ENCODE assay signal across 22 cellular contexts in genomic region chr9:134179918-134180785, GRCh38. TPM values are rescaled to one million over a fixed set of nuclear protein-coding genes. Genes with fewer than 3 reads are reported as not detected.
DNase-seq lines count a peak whose midpoint lies in the region; ATAC-seq, FAIRE-seq and TF ChIP-seq lines count a peak whose summit lies in the region.
"Had no signal": no experiment of that assay in that cellular context is flagged by ENCODE, and none has a peak within 500 bp of the region (broad histone marks: within the 10 kb centered on the region; RNA-seq: fewer than 3 reads in every experiment).

No MANE protein-coding gene starts in this region.

- WGBS in liver = 91% methylated on average over 29 of the region's 29 CpGs
- WGBS in HepG2 (ENCODE audit: low lambda C conversion rate) = 64% methylated on average over 29 of the region's 29 CpGs
- WGBS in adrenal gland, 4 donors = 87 to 94% (median 89%) methylated on average over 29 of the region's 29 CpGs
- WGBS in aorta, 2 donors = 90 to 96% methylated on average over 28 to 29 of the region's 29 CpGs

- H2AFZ ChIP-seq in HepG2 (ENCODE audit: low read length) (no peak overlapping the region), MM.1S (ENCODE audit: low read length) (no peak overlapping the region)

- no peak for TF ChIP-seq CTCF in liver (IDR thresholded peaks at IDR 0.05; ENCODE audit: low read depth, low read length, missing input control)
- no peak for TF ChIP-seq CTCF in HepG2 (CRISPR knock-in tag; IDR thresholded peaks at IDR 0.05)
- no peak for TF ChIP-seq CTCF in adrenal gland (IDR thresholded peaks at IDR 0.05)
- no peak for TF ChIP-seq CTCF in neural crest cell (conservative IDR thresholded peaks at IDR 0.05)
- no peak for TF ChIP-seq CTCF in MM.1S (IDR thresholded peaks at IDR 0.05; ENCODE audit: low read length)

- DNase-seq in HepG2 (ENCODE audit: low spot score) = no peak
- DNase-seq in adrenal gland = peak in 4 of 7 donors; percentile 12 to 46 (median 16)
- no peak for DNase-seq in neural crest cell (ENCODE audit: low read depth, low spot score)
- peak; percentile 32 to 67 for DNase-seq in aorta
- no peak for DNase-seq in NCI-H526 (lab: John Stamatoyannopoulos, UW)
- DNase-seq in MM.1S = no peak
- DNase-seq: activated CD4-positive, alpha-beta T cell treated with anti-CD3 and anti-CD28 coated beads, Interleukin-2, amount 50 U/mL, for 4 hours; activated naive CD4-positive, alpha-beta T cell treated with anti-CD3 and anti-CD28 coated beads, Interleukin-2, amount 10 ng/mL, durations not matched to agents 7 days and 5 days; Calu3; colonic mucosa; GOT3; hippocampal formation; kidney glomerular epithelial cell; midbrain; NCI-H1105 treated with DMSO at 0.1 percent for 48 hours; NCI-H524 had no signal

- H3K9me3 Mint-ChIP-seq in neural crest cell = peaks cover 7% of the 10 kb centered on the region

- TF ChIP-seq POLR2A in HepG2 (IDR thresholded peaks at IDR 0.05; ENCODE audit: insufficient read depth in 1 of 2, low read depth in 2 of 2, low read length in 2 of 2) (no peak), adrenal gland (IDR thresholded peaks at IDR 0.05) (no peak)

- H3K36me3 ChIP-seq in liver (ENCODE audit: control insufficient read depth in 4 of 4, insufficient read depth in 3 of 4, low read depth in 1 of 4, low read length in 3 of 4) (no peaks in the 10 kb centered on the region), HepG2 (replicated peaks in 1 of 2; ENCODE audit: control insufficient read depth in 1 of 2, insufficient read depth in 2 of 2, low read length in 2 of 2) (no peaks in the 10 kb centered on the region), adrenal gland (replicated peaks in 1 of 2) (no peaks in the 10 kb centered on the region), aorta (ENCODE audit: control insufficient read depth in 1 of 2, insufficient read depth in 2 of 2, low read length in 1 of 2) (no peaks in the 10 kb centered on the region), MM.1S (replicated peaks; ENCODE audit: insufficient read depth, low read length) (no peaks in the 10 kb centered on the region)
- H3K36me3 ChIP-seq: colonic mucosa, thyroid gland had no signal

- POLR2A ChIA-PET in HepG2 (lab: Yijun Ruan, JAX) = no interaction called here

- H3K9ac ChIP-seq in liver (ENCODE audit: low read depth in 1 of 2, low read length in 2 of 2) (no peak overlapping the region), HepG2 (ENCODE audit: insufficient read depth, low read depth, low read length) (no peak overlapping the region), MM.1S (ENCODE audit: low read length) (no peak overlapping the region)

- TF ChIP-seq EP300 in HepG2 (IDR thresholded peaks at IDR 0.05; ENCODE audit: low read depth in 2 of 2, low read length in 2 of 2) = no peak
- no peak for TF ChIP-seq EP300 in HepG2 (CRISPR knock-in tag; IDR thresholded peaks at IDR 0.05; ENCODE audit: borderline replicate concordance)

- H4K20me1 ChIP-seq in HepG2 (ENCODE audit: insufficient read depth, low read length) (no peaks in the 10 kb centered on the region), MM.1S (ENCODE audit: insufficient read depth, low read length) (no peaks in the 10 kb centered on the region)

- H3K9me2 ChIP-seq in MM.1S (replicated peaks; ENCODE audit: insufficient read depth, low read length) = no peaks in the 10 kb centered on the region

- intact Hi-C loops in HepG2 (cut with micrococcal nuclease; ENCODE audit: unreplicated experiment) = loop anchor here (10.0 kb wide), 2 partner anchors 85 to 145 kb away; partner anchors contain the start of gene RXRA
- intact Hi-C loops in adrenal gland (cut with DNase I) = loop anchor here in 1 of 2 donors (5.0 kb wide), 1 partner anchor 142 kb away; no protein-coding TSS in a partner anchor
- intact Hi-C loops in aorta (cut with DNase I) = no loop called here

- H3F3A ChIP-seq in MM.1S (ENCODE audit: insufficient read depth, low read length) = peaks cover 3% of the 10 kb centered on the region; the same call in 1 of the 2 replicates

- TF ChIP-seq RAD21 in liver (IDR thresholded peaks at IDR 0.05) = no peak
- TF ChIP-seq RAD21 in HepG2 (CRISPR knock-in tag; IDR thresholded peaks at IDR 0.05) = no peak

- no peaks in the 10 kb centered on the region for H3K79me2 ChIP-seq in HepG2 (ENCODE audit: insufficient read depth, low read length)
- no peaks in the 10 kb centered on the region for H3K79me2 ChIP-seq in MM.1S (ENCODE audit: low read length)

- ATAC-seq in HepG2 (no peak), aorta (ENCODE audit: low FRiP score) (no peak)

- H3K4me3 Mint-ChIP-seq in neural crest cell = no peak overlapping the region
- H3K4me3 Mint-ChIP-seq: activated naive CD4-positive, alpha-beta T cell treated with anti-CD3 and anti-CD28 coated beads, Interleukin-2, amount 10 ng/mL, durations not matched to agents 7 days and 5 days had no signal

- BruUV-seq in HepG2 (replicated peaks; lab: Mats Ljungman, UMichigan) = no TSS peak

- CTCF ChIA-PET in HepG2 (lab: Yijun Ruan, JAX; ENCODE audit: low intra/inter-chr PET ratio, low total read pairs) = no interaction called here

- in situ Hi-C loops in HepG2 (cut with HindIII; ENCODE audit: extremely low pct_ligation_motif_present, low pct_unique_long_range_greater_than_20kb) = loop anchor here (5.0 kb wide), 1 partner anchor 37 kb away; no protein-coding TSS in a partner anchor

- no peak overlapping the region for H3K4me3 ChIP-seq in liver (ENCODE audit: low read depth in 1 of 3, low read length in 3 of 3)
- no peak overlapping the region for H3K4me3 ChIP-seq in HepG2 (replicated peaks in 1 of 3; ENCODE audit: insufficient read depth in 1 of 3, low read depth in 2 of 3, low read length in 3 of 3)
- H3K4me3 ChIP-seq in adrenal gland = no peak overlapping the region
- no peak overlapping the region for H3K4me3 ChIP-seq in aorta (ENCODE audit: low read length in 2 of 2)
- no peak overlapping the region for H3K4me3 ChIP-seq in MM.1S (ENCODE audit: low read length)
- H3K4me3 ChIP-seq: colonic mucosa, thyroid gland had no signal

- H3K27ac ChIP-seq in liver (ENCODE audit: low read depth in 1 of 2, low read length in 2 of 2) (peak overlapping the region; percentile 89 to 93), HepG2 (ENCODE audit: extremely low read length, insufficient read depth, low read length) (no peak overlapping the region), adrenal gland (peak overlapping the region in 1 of 5 donors; percentile 86), aorta (ENCODE audit: low read depth in 1 of 2, low read length in 2 of 2) (no peak overlapping the region), MM.1S (ENCODE audit: low read length) (no peak overlapping the region)
- H3K27ac ChIP-seq: colonic mucosa, thyroid gland had no signal

- peaks cover 28 to 68% (median 56%) of the 10 kb centered on the region in 4 donors for H3K4me1 ChIP-seq in liver (ENCODE audit: control insufficient read depth in 4 of 4, insufficient read depth in 4 of 4, low read length in 3 of 4)
- peaks cover 37% of the 10 kb centered on the region for H3K4me1 ChIP-seq in HepG2 (ENCODE audit: insufficient read depth, low read length)
- H3K4me1 ChIP-seq in adrenal gland (replicated peaks in 1 of 2) = peaks cover under 1 to 17% of the 10 kb centered on the region in 2 donors
- no peaks in the 10 kb centered on the region for H3K4me1 ChIP-seq in aorta (ENCODE audit: control insufficient read depth in 1 of 2, insufficient read depth in 2 of 2, low read length in 2 of 2)
- H3K4me1 ChIP-seq in MM.1S (ENCODE audit: low read length) = peaks cover 13% of the 10 kb centered on the region; the same call in 1 of the 2 replicates
- H3K4me1 ChIP-seq: colonic mucosa had no signal

- FAIRE-seq in HepG2 (lab: Jason Lieb, UNC) = no peak
- FAIRE-seq: GM19239 had no signal

- peaks cover 4% of the 10 kb centered on the region for H3K36me3 Mint-ChIP-seq in neural crest cell (ENCODE audit: low read depth)

- peak overlapping the region; percentile 71 for H3K27ac Mint-ChIP-seq in neural crest cell (ENCODE audit: unreplicated experiment)
- H3K27ac Mint-ChIP-seq: activated naive CD4-positive, alpha-beta T cell treated with anti-CD3 and anti-CD28 coated beads, Interleukin-2, amount 10 ng/mL, durations not matched to agents 7 days and 5 days had no signal

- H3K27me3 ChIP-seq in liver (ENCODE audit: control insufficient read depth in 4 of 4, insufficient read depth in 4 of 4, low read length in 3 of 4) = no peaks in the 10 kb centered on the region
- peaks cover 10 to 56% of the 10 kb centered on the region in 2 experiments for H3K27me3 ChIP-seq in HepG2 (ENCODE audit: control insufficient read depth in 1 of 2, insufficient read depth in 2 of 2, low read length in 2 of 2)
- no peaks in the 10 kb centered on the region for H3K27me3 ChIP-seq in adrenal gland
- H3K27me3 ChIP-seq in aorta (ENCODE audit: control insufficient read depth in 1 of 2, insufficient read depth in 2 of 2, low read length in 1 of 2) = no peaks in the 10 kb centered on the region
- peaks cover 59% of the 10 kb centered on the region for H3K27me3 ChIP-seq in MM.1S (replicated peaks; ENCODE audit: insufficient read depth, low read length)
- H3K27me3 ChIP-seq: thyroid gland had no signal

- peaks cover 7% of the 10 kb centered on the region for H3K4me1 Mint-ChIP-seq in neural crest cell

- H3K27me3 Mint-ChIP-seq in neural crest cell (ENCODE audit: low read depth) = no peaks in the 10 kb centered on the region

- H3K4me2 ChIP-seq in HepG2 (ENCODE audit: low read depth, low read length) (no peak overlapping the region), MM.1S (ENCODE audit: low read depth, low read length) (no peak overlapping the region)

- H3K9me3 ChIP-seq in liver (ENCODE audit: control insufficient read depth in 4 of 4, low read length in 3 of 4) (no peaks in the 10 kb centered on the region), HepG2 (ENCODE audit: low read length) (no peaks in the 10 kb centered on the region), adrenal gland (replicated peaks in 1 of 3) (no peaks in the 10 kb centered on the region), aorta (ENCODE audit: control insufficient read depth, low read length) (no peaks in the 10 kb centered on the region), MM.1S (replicated peaks; ENCODE audit: insufficient read depth, low read length) (no peaks in the 10 kb centered on the region)
- H3K9me3 ChIP-seq: colonic mucosa, thyroid gland had no signal

RNA-seq across cellular contexts. Expression of gene RNU6ATAC, which starts 15.8 kb away (rescaled TPM):
- not detected for total RNA-seq in liver
- not detected for polyA plus RNA-seq in liver
- 894 TPM in 1 of 2 replicates, not detected in the other for total RNA-seq in HepG2 (2016; rRNA removed; fragmentation: Illumina TruSeq; extraction: Trizol)
- 12,614 and 12,724 TPM in 2 replicates for total RNA-seq in HepG2 (2016; cell fraction: cytosol; rRNA removed; fragmentation: Illumina TruSeq; extraction: Trizol; ENCODE audit: low read depth)
- total RNA-seq in HepG2 (2016; cell fraction: insoluble cytoplasmic fraction; rRNA removed; fragmentation: Illumina TruSeq; extraction: Trizol) = 82.4 and 810 TPM in 2 replicates
- total RNA-seq in HepG2 (2016; cell fraction: membrane; rRNA removed; fragmentation: Illumina TruSeq; extraction: Trizol) = 600 and 628 TPM in 2 replicates
- 1,443 and 1,712 TPM in 2 replicates for total RNA-seq in HepG2 (2016; cell fraction: nucleus; rRNA removed; fragmentation: Illumina TruSeq; extraction: Trizol)
- not detected in 2 replicates for polyA plus RNA-seq in HepG2 (2011; rRNA removed)
- polyA plus RNA-seq in HepG2 (2011; cell fraction: cytosol; rRNA removed) = not detected in 2 replicates
- not detected in 2 replicates for polyA plus RNA-seq in HepG2 (2011; cell fraction: nucleus; rRNA removed)
- not detected in 2 replicates for polyA plus RNA-seq in HepG2 (2012)
- 76.0 TPM in 1 of 2 replicates, not detected in the other for polyA plus RNA-seq in HepG2 (2016; cell fraction: cytosol; fragmentation: Illumina TruSeq; extraction: Trizol; ENCODE audit: low read depth)
- not detected in 2 replicates for polyA plus RNA-seq in HepG2 (2016; cell fraction: insoluble cytoplasmic fraction; fragmentation: Illumina TruSeq; extraction: Trizol; ENCODE audit: low read depth)
- polyA plus RNA-seq in HepG2 (2016; cell fraction: membrane; fragmentation: Illumina TruSeq; extraction: Trizol; ENCODE audit: low read depth) = not detected in 2 replicates
- not detected in 2 replicates for polyA plus RNA-seq in HepG2 (2016; cell fraction: nucleus; fragmentation: Illumina TruSeq; extraction: Trizol; ENCODE audit: insufficient read depth, low read depth)
- under 0.01 TPM in 2 replicates for polyA minus RNA-seq in HepG2 (2011; rRNA and poly(A)+ RNA removed; ENCODE audit: low replicate concordance)
- 1,413 and 1,463 TPM in 2 replicates for polyA minus RNA-seq in HepG2 (2011; cell fraction: cytosol; rRNA and poly(A)+ RNA removed)
- polyA minus RNA-seq in HepG2 (2011; cell fraction: nucleus; rRNA and poly(A)+ RNA removed) = under 0.01 TPM in 1 of 2 replicates, not detected in the other
- 100 to 1,000 TPM in 1 of 8 donors, 10 to 100 TPM in 3, not detected in 4; 20.2 to 101 (median 59.5) TPM for total RNA-seq in adrenal gland
- not detected for polyA plus RNA-seq in adrenal gland
- 71.3 and 108 TPM in 2 replicates for total RNA-seq in neural crest cell
- total RNA-seq in aorta = 100 to 1,000 TPM; 119 to 181 TPM
- not detected for polyA plus RNA-seq in aorta
- total RNA-seq: LHCN-M2, renal cortical epithelial cell, thyroid gland had no signal
- polyA plus RNA-seq: neural cell had no signal

RNA-seq across cellular contexts. Expression of gene WDR5, which starts 44.3 kb away (rescaled TPM):
- total RNA-seq in liver (10 to 100 TPM; 11.4 to 21.6 TPM), HepG2 (2016; rRNA removed; fragmentation: Illumina TruSeq; extraction: Trizol) (31.6 and 34.3 TPM in 2 replicates), adrenal gland (10 to 100 TPM; 19.0 to 28.5 (median 26.4) TPM), neural crest cell (67.2 and 68.2 TPM in 2 replicates), aorta (10 to 100 TPM; 15.4 to 25.1 TPM)
- polyA plus RNA-seq in liver (10 to 100 TPM; 11.1 to 17.8 TPM), HepG2 (2011; rRNA removed) (34.3 and 39.8 TPM in 2 replicates), adrenal gland (10 to 100 TPM; 18.5 to 21.4 (median 19.5) TPM), aorta (10 to 100 TPM; 11.5 to 14.9 TPM)
- 25.8 and 28.6 TPM in 2 replicates for total RNA-seq in HepG2 (2016; cell fraction: cytosol; rRNA removed; fragmentation: Illumina TruSeq; extraction: Trizol; ENCODE audit: low read depth)
- 24.3 and 33.8 TPM in 2 replicates for total RNA-seq in HepG2 (2016; cell fraction: insoluble cytoplasmic fraction; rRNA removed; fragmentation: Illumina TruSeq; extraction: Trizol)
- total RNA-seq in HepG2 (2016; cell fraction: membrane; rRNA removed; fragmentation: Illumina TruSeq; extraction: Trizol) = 46.4 and 51.5 TPM in 2 replicates
- 25.3 and 27.9 TPM in 2 replicates for total RNA-seq in HepG2 (2016; cell fraction: nucleus; rRNA removed; fragmentation: Illumina TruSeq; extraction: Trizol)
- polyA plus RNA-seq in HepG2 (2011; cell fraction: cytosol; rRNA removed) = 37.7 and 41.2 TPM in 2 replicates
- 91.6 and 97.0 TPM in 2 replicates for polyA plus RNA-seq in HepG2 (2011; cell fraction: nucleus; rRNA removed)
- polyA plus RNA-seq in HepG2 (2012) = 39.5 and 43.5 TPM in 2 replicates
- 48.0 and 58.0 TPM in 2 replicates for polyA plus RNA-seq in HepG2 (2016; cell fraction: cytosol; fragmentation: Illumina TruSeq; extraction: Trizol; ENCODE audit: low read depth)
- polyA plus RNA-seq in HepG2 (2016; cell fraction: insoluble cytoplasmic fraction; fragmentation: Illumina TruSeq; extraction: Trizol; ENCODE audit: low read depth) = 39.5 and 47.9 TPM in 2 replicates
- 63.7 TPM in 2 replicates for polyA plus RNA-seq in HepG2 (2016; cell fraction: membrane; fragmentation: Illumina TruSeq; extraction: Trizol; ENCODE audit: low read depth)
- 58.1 and 61.1 TPM in 2 replicates for polyA plus RNA-seq in HepG2 (2016; cell fraction: nucleus; fragmentation: Illumina TruSeq; extraction: Trizol; ENCODE audit: insufficient read depth, low read depth)
- 23.7 and 57.9 TPM in 2 replicates for polyA minus RNA-seq in HepG2 (2011; rRNA and poly(A)+ RNA removed; ENCODE audit: low replicate concordance)
- 18.7 and 21.8 TPM in 2 replicates for polyA minus RNA-seq in HepG2 (2011; cell fraction: cytosol; rRNA and poly(A)+ RNA removed)
- 35.8 and 44.5 TPM in 2 replicates for polyA minus RNA-seq in HepG2 (2011; cell fraction: nucleus; rRNA and poly(A)+ RNA removed)

Comparison
In these comparisons a context has a peak if more than half of its experiments do, and no peak if none do; other contexts are left out.
1. H3K27ac ChIP-seq: peak in liver (2 of 2); none in HepG2 (single experiment), aorta (0 of 2) and MM.1S (single experiment).
2. DNase-seq: peak in adrenal gland (4 of 7) and aorta (2 of 2); none in HepG2 (single experiment), neural crest cell (single experiment), NCI-H526 (0 of 2) and MM.1S (single experiment).